Comparison of ENCODE assay signal across 8 cellular contexts in the genomic region with DNA sequence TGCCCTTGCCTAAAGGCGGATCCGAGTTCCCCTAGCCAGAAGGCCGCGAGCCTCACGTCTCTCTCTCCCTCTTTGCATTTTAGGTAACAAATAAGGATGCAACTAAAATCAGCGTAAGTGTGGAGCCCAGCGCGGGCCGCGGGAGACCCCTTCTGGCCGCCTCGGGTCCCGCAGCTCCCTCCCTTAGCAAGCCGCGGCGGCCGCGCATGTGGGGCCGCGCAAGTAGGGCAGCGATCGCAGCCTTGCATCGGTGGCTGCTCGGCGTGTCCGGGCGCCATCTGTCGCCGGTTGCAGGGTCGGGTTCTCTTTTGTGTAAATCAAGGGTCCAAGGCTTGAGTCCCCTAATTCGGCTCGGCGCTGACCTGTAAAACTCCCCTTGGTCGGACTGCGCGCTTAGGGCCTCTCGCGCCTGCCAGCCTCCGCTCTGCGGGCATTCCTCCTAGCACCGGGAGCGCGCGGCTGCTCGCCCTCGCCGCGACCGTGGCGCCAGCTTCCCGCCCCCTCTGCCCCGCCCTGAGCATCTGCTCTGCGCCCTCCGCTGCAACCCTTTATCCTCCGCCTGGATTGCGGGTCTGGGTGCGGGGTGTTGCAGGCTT.
DNase-seq lines count a peak whose midpoint lies in the region; ATAC-seq lines count a peak whose summit lies in the region.

No MANE protein-coding gene starts in this region.

- H3K4me1 ChIP-seq in neuron (ENCODE audit: insufficient read depth, low read length): peaks cover 4% of the 10 kb centered on the region

- H2AFZ ChIP-seq in neuron (ENCODE audit: low read depth, low read length): peak overlapping the region; percentile 60

- ATAC-seq in HG02588 (IDR thresholded peaks at IDR 0.05; ENCODE audit: unreplicated experiment) (peak; percentile 53), GM21515 (IDR thresholded peaks at IDR 0.05; ENCODE audit: unreplicated experiment) (no peak)

- no peaks in the 10 kb centered on the region for H3K36me3 ChIP-seq in neuron (ENCODE audit: insufficient read depth, low read length)

- DNase-seq in EH (ENCODE audit: low read depth): peak; percentile 51
- DNase-seq in NCI-H526 treated with DMSO at 0.1 percent for 48 hours (lab: John Stamatoyannopoulos, UW): peak; percentile 75
- peak; percentile 85 to 87 for DNase-seq in activated T-cell treated with anti-CD3 and anti-CD28 coated beads, Interleukin-2, amount 50 U/mL, for 48 hours
- DNase-seq in fibroblast of the conjunctiva (ENCODE audit: low read depth): peak; percentile 32
- peak; percentile 18 for DNase-seq in stromal cell of bone marrow (ENCODE audit: low read depth)

- peaks cover 92% of the 10 kb centered on the region for H3K27me3 ChIP-seq in neuron (ENCODE audit: insufficient read depth, low read length)

- H3K9me3 ChIP-seq in neuron (ENCODE audit: low read length): no peaks in the 10 kb centered on the region

- peak overlapping the region; percentile 35 for H3K4me3 ChIP-seq in neuron (ENCODE audit: low read length)

Comparison
In these comparisons a context has a peak if more than half of its experiments do, and no peak if none do; other contexts are left out.
1. DNase-seq: peak in every context shown above with its lines; median percentile 86 in activated T-cell treated with anti-CD3 and anti-CD28 coated beads, Interleukin-2, amount 50 U/mL, for 48 hours; 75 in NCI-H526 treated with DMSO at 0.1 percent for 48 hours; 51 in EH; 32 in fibroblast of the conjunctiva; 18 in stromal cell of bone marrow.